ENCODE assay signal across 8 cellular contexts in genomic region chr2:96816127-96816835, GRCh38. TPM values are rescaled to one million over a fixed set of nuclear protein-coding genes. Genes with fewer than 3 reads are reported as not detected.
DNase-seq lines count a peak whose midpoint lies in the region; ATAC-seq, FAIRE-seq and TF ChIP-seq lines count a peak whose summit lies in the region.

Gene CNNM3, plus strand, starts transcription at chr2:96816268. Its CDS starts 10 bp downstream, at chr2:96816278.

- no peaks in the 10 kb centered on the region for H3K36me3 ChIP-seq in SU-DHL-6 (ENCODE audit: low read length)
- peaks cover 3 to 6% of the 10 kb centered on the region in 2 experiments for H3K36me3 ChIP-seq in trophoblast cell (ENCODE audit: control insufficient read depth in 1 of 2, insufficient read depth in 2 of 2, low read length in 2 of 2)
- no peaks in the 10 kb centered on the region for H3K36me3 ChIP-seq in transverse colon

- in situ Hi-C loops in transverse colon (cut with MboI; ENCODE audit: low pct_ligation_motif_present in 1 of 4, low pct_unique_long_range_greater_than_20kb in 1 of 4, low sequenced_read_pairs in 3 of 4): no loop called here

- peak within 1 kb of the TSS; percentile 91 for H3K4me3 Mint-ChIP-seq in activated naive CD8-positive, alpha-beta T cell treated with anti-CD3 and anti-CD28 coated beads, Interleukin-2, amount 10 ng/mL, durations not matched to agents 7 days and 5 days

- peak within 1 kb of the TSS; percentile 63 for H2BK5ac ChIP-seq in trophoblast cell (ENCODE audit: low read depth, low read length, poor library complexity)

- DNase-seq in GM12891 (ENCODE audit: insufficient read length, low spot score) (peak; percentile 99), NCI-H1417 (lab: John Stamatoyannopoulos, UW) (peak; percentile 92 to 97 (median 96)), Right ventricle myocardium superior (peak; percentile 99), trophoblast cell (peak; percentile 94 to 97), transverse colon (peak; percentile 98)
- DNase-seq in activated naive CD8-positive, alpha-beta T cell treated with anti-CD3 and anti-CD28 coated beads, Interleukin-2, amount 10 ng/mL, durations not matched to agents 7 days and 5 days: peak; percentile 98

- no CpG with 5 or more reads among the region's 103 CpGs for WGBS in trophoblast cell (ENCODE audit: extremely low coverage, insufficient coverage, insufficient read length)
- WGBS in transverse colon (ENCODE audit: low coverage in 1 of 2), 2 donors: 1% methylated on average over 27 of the region's 103 CpGs; no CpG with 5 or more reads in 1 of the 2 donors

- H3K14ac ChIP-seq in trophoblast cell (ENCODE audit: low read length): peak within 1 kb of the TSS; percentile 65

- peak; percentile 90 for ATAC-seq in HG02798 (IDR thresholded peaks at IDR 0.05; ENCODE audit: poor library complexity, unreplicated experiment)
- ATAC-seq in activated naive CD8-positive, alpha-beta T cell treated with anti-CD3 and anti-CD28 coated beads, Interleukin-2, amount 10 ng/mL, durations not matched to agents 7 days and 5 days (ENCODE audit: low read depth): peak; percentile 89
- ATAC-seq in Right ventricle myocardium superior (ENCODE audit: poor library complexity): peak; percentile 94

- H2AK5ac ChIP-seq in trophoblast cell (ENCODE audit: low read length): no peak within 1 kb of the TSS

- peak within 1 kb of the TSS; percentile 12 for H2BK12ac ChIP-seq in trophoblast cell (ENCODE audit: low read length)

- H3K36me3 Mint-ChIP-seq in activated naive CD8-positive, alpha-beta T cell treated with anti-CD3 and anti-CD28 coated beads, Interleukin-2, amount 10 ng/mL, durations not matched to agents 7 days and 5 days: peaks cover 15% of the 10 kb centered on the region

- H3K27ac ChIP-seq in SU-DHL-6 (ENCODE audit: low read depth, low read length): peak within 1 kb of the TSS; percentile 77
- peak within 1 kb of the TSS; percentile 88 for H3K27ac ChIP-seq in trophoblast cell (ENCODE audit: low read depth, low read length)
- H3K27ac ChIP-seq in transverse colon: peak within 1 kb of the TSS; percentile 89 to 100 (median 98)

- POLR2A ChIA-PET in activated naive CD8-positive, alpha-beta T cell treated with anti-CD3 and anti-CD28 coated beads, Interleukin-2, amount 10 ng/mL, durations not matched to agents 7 days and 5 days (lab: Charles Lee): interaction anchor here (0.5 to 2.6 kb wide), 8 partner anchors 22 to 281 kb away, joined by 3 to 12 read pairs (median 4); partner anchors contain the start of gene ANKRD39

- intact Hi-C loops in Right ventricle myocardium superior (cut with DNase I) (no loop called here), transverse colon (cut with DNase I; ENCODE audit: low total_unique reads) (loop anchor here (2.0 to 10.0 kb wide), 2 partner anchors 43 to 51 kb away; partner anchors contain the start of genes ANKRD39 and CNNM4)

- no peaks in the 10 kb centered on the region for H3K27me3 ChIP-seq in SU-DHL-6 (ENCODE audit: low read length)
- H3K27me3 ChIP-seq in trophoblast cell (ENCODE audit: insufficient read depth, low read length): no peaks in the 10 kb centered on the region
- no peaks in the 10 kb centered on the region for H3K27me3 ChIP-seq in transverse colon

- H3K9me2 ChIP-seq in SU-DHL-6 (replicated peaks; ENCODE audit: insufficient read depth, low read length): no peaks in the 10 kb centered on the region

- peak within 1 kb of the TSS; percentile 61 for H2BK120ac ChIP-seq in trophoblast cell (ENCODE audit: insufficient read depth, low read length, poor library complexity)

- H3K9me3 ChIP-seq in SU-DHL-6 (ENCODE audit: insufficient read depth, low read length) (no peaks in the 10 kb centered on the region), trophoblast cell (ENCODE audit: insufficient read depth, low read depth, low read length) (no peaks in the 10 kb centered on the region), transverse colon (no peaks in the 10 kb centered on the region)

- no peak for TF ChIP-seq CTCF in SU-DHL-6 (IDR thresholded peaks at IDR 0.05; ENCODE audit: insufficient read depth, low read length, poor library complexity, severe bottlenecking)
- TF ChIP-seq CTCF in transverse colon (IDR thresholded peaks at IDR 0.05): peak; percentile 59 to 89 (median 65)

- no peaks in the 10 kb centered on the region for H3K9me3 Mint-ChIP-seq in activated naive CD8-positive, alpha-beta T cell treated with anti-CD3 and anti-CD28 coated beads, Interleukin-2, amount 10 ng/mL, durations not matched to agents 7 days and 5 days

- H3K27me3 Mint-ChIP-seq in activated naive CD8-positive, alpha-beta T cell treated with anti-CD3 and anti-CD28 coated beads, Interleukin-2, amount 10 ng/mL, durations not matched to agents 7 days and 5 days: no peaks in the 10 kb centered on the region

- H3K79me1 ChIP-seq in trophoblast cell (ENCODE audit: low read length): peaks cover 2% of the 10 kb centered on the region

- H3K4me1 ChIP-seq in trophoblast cell (ENCODE audit: control insufficient read depth in 1 of 2, insufficient read depth in 2 of 2, low read length in 2 of 2): peaks cover 14 to 19% of the 10 kb centered on the region in 2 experiments
- H3K4me1 ChIP-seq in transverse colon: peaks cover 36 to 72% (median 52%) of the 10 kb centered on the region in 4 donors

- peak; percentile 91 for FAIRE-seq in GM12891 (lab: Jason Lieb, UNC)

- H3K4me3 ChIP-seq in SU-DHL-6 (ENCODE audit: insufficient read depth, low read length, poor library complexity, severe bottlenecking) (peak within 1 kb of the TSS; percentile 76), trophoblast cell (ENCODE audit: low read depth, low read length) (peak within 1 kb of the TSS; percentile 91), transverse colon (peak within 1 kb of the TSS; percentile 57 to 93 (median 74))

- no peaks in the 10 kb centered on the region; the same call in 1 of the 2 replicates for H4K20me1 ChIP-seq in SU-DHL-6 (ENCODE audit: low read depth, low read length)

- peak within 1 kb of the TSS; percentile 72 for H3K9ac ChIP-seq in SU-DHL-6 (ENCODE audit: low read length)
- peak within 1 kb of the TSS; percentile 14 for H3K9ac ChIP-seq in trophoblast cell (ENCODE audit: low read length)

- peak within 1 kb of the TSS; percentile 92 for H2AFZ ChIP-seq in SU-DHL-6 (ENCODE audit: low read depth, low read length, severe bottlenecking)
- H2AFZ ChIP-seq in trophoblast cell (ENCODE audit: insufficient read depth, low read length, poor library complexity): peak within 1 kb of the TSS; percentile 92

- peak within 1 kb of the TSS; percentile 85 for H4K91ac ChIP-seq in trophoblast cell (ENCODE audit: low read depth, low read length)

- H3K27ac Mint-ChIP-seq in activated naive CD8-positive, alpha-beta T cell treated with anti-CD3 and anti-CD28 coated beads, Interleukin-2, amount 10 ng/mL, durations not matched to agents 7 days and 5 days: peak within 1 kb of the TSS; percentile 78

- no peak within 1 kb of the TSS for H3K23ac ChIP-seq in trophoblast cell (ENCODE audit: low read length)

- TF ChIP-seq POLR2A in GM12891 (IDR thresholded peaks at IDR 0.05; ENCODE audit: low read depth, low read length) (no peak), transverse colon (IDR thresholded peaks at IDR 0.05) (peak; percentile 89)

- H3K4me2 ChIP-seq in SU-DHL-6 (ENCODE audit: low read depth, low read length, poor library complexity, severe bottlenecking): peak within 1 kb of the TSS; percentile 74
- H3K4me2 ChIP-seq in trophoblast cell (ENCODE audit: low read length): peak within 1 kb of the TSS; percentile 92

- peak within 1 kb of the TSS; percentile 80 for H3K4ac ChIP-seq in trophoblast cell (ENCODE audit: low read depth, low read length)

- H3K18ac ChIP-seq in trophoblast cell (ENCODE audit: low read length): peak within 1 kb of the TSS; percentile 85

- H3K79me2 ChIP-seq in SU-DHL-6 (ENCODE audit: insufficient read depth, low read length) (peaks cover 34% of the 10 kb centered on the region), trophoblast cell (ENCODE audit: control insufficient read depth, insufficient read depth, low read length, poor library complexity) (peaks cover 2% of the 10 kb centered on the region)

- TF ChIP-seq EP300 in transverse colon (IDR thresholded peaks at IDR 0.05; ENCODE audit: low read depth): no peak

- peak within 1 kb of the TSS; percentile 95 for H4K8ac ChIP-seq in trophoblast cell (ENCODE audit: low read depth, low read length)

- peak within 1 kb of the TSS; percentile 70 for H4K12ac ChIP-seq in trophoblast cell (ENCODE audit: low read depth, low read length)

- no peaks in the 10 kb centered on the region; the same call in 1 of the 2 replicates for H3F3A ChIP-seq in SU-DHL-6 (ENCODE audit: insufficient read depth)

- H3K4me1 Mint-ChIP-seq in activated naive CD8-positive, alpha-beta T cell treated with anti-CD3 and anti-CD28 coated beads, Interleukin-2, amount 10 ng/mL, durations not matched to agents 7 days and 5 days: peaks cover 42% of the 10 kb centered on the region

TF ChIP-seq in GM12891, 5 proteins besides CTCF, POLR2A, EP300 and RAD21:
- TF ChIP-seq PAX5 (IDR thresholded peaks at IDR 0.05; ENCODE audit: insufficient read depth, low read length, severe bottlenecking) (no peak), POU2F2 (IDR thresholded peaks at IDR 0.05; ENCODE audit: low read depth, low read length) (no peak), TAF1 (IDR thresholded peaks at IDR 0.05; ENCODE audit: low read depth, low read length) (no peak), POLR2AphosphoS5 (IDR thresholded peaks at IDR 0.05; ENCODE audit: low read depth, low read length) (no peak), SPI1 (IDR thresholded peaks at IDR 0.05; ENCODE audit: low read depth, low read length) (no peak)
TF ChIP-seq in GM12891: peak in this region for 0.

RNA-seq across cellular contexts. Expression of gene CNNM3, which starts in this region (rescaled TPM):
- polyA plus RNA-seq in GM12891 (2012; ENCODE audit: low read depth, missing spikeins): 5.2 TPM
- total RNA-seq in activated naive CD8-positive, alpha-beta T cell treated with anti-CD3 and anti-CD28 coated beads, Interleukin-2, amount 10 ng/mL, durations not matched to agents 7 days and 5 days: 10 to 100 TPM; 34.6 to 34.7 TPM
- total RNA-seq in Right ventricle myocardium superior (13.5 TPM), transverse colon (10 to 100 TPM; 14.2 to 54.3 (median 22.3) TPM)
- 13.3 and 13.9 TPM in 2 replicates for polyA plus RNA-seq in trophoblast cell (2013)

Comparison
In these comparisons a context has a peak if more than half of its experiments do, and no peak if none do; other contexts are left out.
1. Peak in every context shown above with its lines: DNase-seq, ATAC-seq, H3K4me3 ChIP-seq and H3K27ac ChIP-seq.